In the genomic region with DNA sequence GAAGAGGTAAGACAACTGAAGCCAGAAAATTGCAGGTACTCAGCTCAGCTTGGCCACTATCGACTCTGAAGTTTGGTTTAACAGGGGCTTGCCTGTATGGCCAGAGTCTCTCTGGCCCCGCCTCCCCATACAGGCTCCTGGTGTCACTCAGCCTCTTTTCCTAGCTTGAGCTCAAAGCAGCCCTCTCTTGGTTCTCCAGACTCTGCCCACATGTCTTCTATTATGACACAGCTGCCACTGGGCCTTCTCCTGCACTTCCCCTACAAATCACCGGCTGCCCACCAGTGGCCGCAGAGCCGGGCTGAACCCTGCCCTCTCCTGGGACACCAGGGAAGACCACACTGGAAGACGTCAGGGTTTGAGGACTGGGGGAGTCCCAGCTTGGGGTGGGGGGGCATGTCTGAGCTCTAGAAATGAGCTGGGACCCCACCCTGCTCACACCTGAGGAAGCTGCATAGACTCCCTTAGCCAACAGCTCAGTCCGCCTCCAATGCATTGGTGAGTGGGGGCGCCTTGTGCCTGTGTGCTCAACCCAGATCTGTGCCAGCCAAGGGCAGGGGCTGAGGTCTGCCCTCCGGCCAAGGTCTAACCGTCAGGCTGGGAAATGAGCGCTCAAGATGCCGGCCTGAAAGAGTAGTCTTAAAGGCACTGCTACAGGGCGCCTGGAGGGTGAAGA, we compare ENCODE assay signal across 16 cellular contexts.
DNase-seq lines count a peak whose midpoint lies in the region; ATAC-seq and TF ChIP-seq lines count a peak whose summit lies in the region.
"Had no signal": no experiment of that assay in that cellular context is flagged by ENCODE, and none has a peak within 500 bp of the region (broad histone marks: within the 10 kb centered on the region; RNA-seq: fewer than 3 reads in every experiment).

No MANE protein-coding gene starts in this region.

- H3K9me3 Mint-ChIP-seq in WTC11 = no peaks in the 10 kb centered on the region

- CTCF ChIA-PET in WTC11 (lab: Charles Lee) = interaction anchor here (0.6 to 2.7 kb wide), 22 partner anchors 8 to 602 kb away, joined by 3 to 13 read pairs (median 4); partner anchors contain the start of gene LMO1

- no peaks in the 10 kb centered on the region for H3K36me3 Mint-ChIP-seq in WTC11

- H3K18ac ChIP-seq in mesendoderm (ENCODE audit: low read length) = no peak overlapping the region

- no peak overlapping the region for H3K4me3 Mint-ChIP-seq in WTC11

- no peak overlapping the region for H2BK120ac ChIP-seq in mesendoderm (ENCODE audit: low read depth, low read length)

- no peak for TF ChIP-seq CTCF in WTC11 (IDR thresholded peaks at IDR 0.05)
- no peak for TF ChIP-seq CTCF in upper lobe of right lung (IDR thresholded peaks at IDR 0.05)

- H3K27ac ChIP-seq in mesendoderm (ENCODE audit: low read depth, low read length) = no peak overlapping the region
- no peak overlapping the region for H3K27ac ChIP-seq in upper lobe of right lung

- intact Hi-C loops in upper lobe of right lung (cut with DNase I) = no loop called here

- H3K79me1 ChIP-seq in mesendoderm (ENCODE audit: low read length) = no peaks in the 10 kb centered on the region

- ATAC-seq in WTC11 (peak; percentile 67), upper lobe of right lung (no peak)

- peaks cover 15% of the 10 kb centered on the region for H3K4me1 Mint-ChIP-seq in WTC11

- H3K4ac ChIP-seq in mesendoderm (ENCODE audit: low read depth, low read length) = no peak overlapping the region

- H3K4me1 ChIP-seq in mesendoderm (ENCODE audit: control insufficient read depth, low read depth, low read length) (no peaks in the 10 kb centered on the region), upper lobe of right lung (no peaks in the 10 kb centered on the region), HAP-1 (no peaks in the 10 kb centered on the region)
- H3K4me1 ChIP-seq: Caco-2 had no signal

- no peak overlapping the region for H4K8ac ChIP-seq in mesendoderm (ENCODE audit: low read depth, low read length)

- H3K23ac ChIP-seq in mesendoderm (ENCODE audit: low read length) = no peak overlapping the region

- no peak overlapping the region for H2AK5ac ChIP-seq in mesendoderm (ENCODE audit: low read length)

- no peak overlapping the region for H3K9ac ChIP-seq in mesendoderm (ENCODE audit: low read length)

- H3K56ac ChIP-seq in mesendoderm (ENCODE audit: low read length) = no peak overlapping the region

- WGBS in mesendoderm (ENCODE audit: extremely low coverage, insufficient coverage, low lambda C conversion rate) = no CpG with 5 or more reads among the region's 13 CpGs

- POLR2A ChIA-PET in WTC11 (lab: Charles Lee) = no interaction called here

- H3K4me2 ChIP-seq in mesendoderm (ENCODE audit: low read length) = no peak overlapping the region

- no peak overlapping the region for H2BK15ac ChIP-seq in mesendoderm (replicated peaks; ENCODE audit: low read depth)

- H3K4me3 ChIP-seq in mesendoderm (ENCODE audit: low read length) = no peak overlapping the region
- H3K4me3 ChIP-seq in upper lobe of right lung = no peak overlapping the region
- H3K4me3 ChIP-seq in HAP-1 = no peak overlapping the region

- DNase-seq in activated effector memory CD4-positive, alpha-beta T cell treated with anti-CD3 and anti-CD28 coated beads, Interleukin-2, amount 50 U/mL, for 16 hours = peak; percentile 41
- no peak for DNase-seq in activated effector memory CD4-positive, alpha-beta T cell treated with Interleukin-2 at 50 U/mL for 16 hours
- DNase-seq in WTC11 (ENCODE audit: low spot score) (no peak), mesendoderm (peak; percentile 40), upper lobe of right lung (peak; percentile 50), HAP-1 (ENCODE audit: low spot score in 2 of 2) (no peak), SHP77 treated with DMSO at 0.1 percent for 48 hours (lab: John Stamatoyannopoulos, UW) (no peak)
- no peak for DNase-seq in activated naive CD4-positive, alpha-beta T cell treated with anti-CD3 and anti-CD28 coated beads, Interleukin-2, amount 50 U/mL, for 16 hours
- DNase-seq: Caco-2, GOT3, IMR-90, Kasumi-1, NCI-H1105 treated with DMSO at 0.1 percent for 48 hours, NCI-H187, NCI-H510A, SIG-M5 had no signal

- no peaks in the 10 kb centered on the region for H3K79me2 ChIP-seq in mesendoderm (ENCODE audit: control insufficient read depth, insufficient read depth, low read length)

- no peaks in the 10 kb centered on the region for H3K27me3 ChIP-seq in mesendoderm (ENCODE audit: insufficient read depth, low read length, poor library complexity)
- no peaks in the 10 kb centered on the region for H3K27me3 ChIP-seq in upper lobe of right lung
- H3K27me3 ChIP-seq in HAP-1 (ENCODE audit: low read depth) = no peaks in the 10 kb centered on the region; the same call in 1 of the 2 replicates

- H3K36me3 ChIP-seq in mesendoderm (ENCODE audit: control insufficient read depth, insufficient read depth, low read length) = no peaks in the 10 kb centered on the region
- no peaks in the 10 kb centered on the region for H3K36me3 ChIP-seq in upper lobe of right lung
- no peaks in the 10 kb centered on the region for H3K36me3 ChIP-seq in HAP-1 (replicated peaks)

- H3K9me3 ChIP-seq in upper lobe of right lung (no peaks in the 10 kb centered on the region), HAP-1 (no peaks in the 10 kb centered on the region)
- H3K9me3 ChIP-seq: Caco-2 had no signal

- in situ Hi-C loops in HAP-1 (cut with MboI; ENCODE audit: low sequenced_read_pairs) = no loop called here

- H4K5ac ChIP-seq in mesendoderm (ENCODE audit: low read length) = no peak overlapping the region

- no peaks in the 10 kb centered on the region for H3K27me3 Mint-ChIP-seq in WTC11 (ENCODE audit: low read depth)

- no peak overlapping the region for H3K27ac Mint-ChIP-seq in WTC11

- no peak overlapping the region for H2BK5ac ChIP-seq in mesendoderm (ENCODE audit: low read length)

TF ChIP-seq in WTC11, 78 proteins besides CTCF, POLR2A, EP300 and RAD21 (continues in another document):
- TF ChIP-seq, protein P1, sequence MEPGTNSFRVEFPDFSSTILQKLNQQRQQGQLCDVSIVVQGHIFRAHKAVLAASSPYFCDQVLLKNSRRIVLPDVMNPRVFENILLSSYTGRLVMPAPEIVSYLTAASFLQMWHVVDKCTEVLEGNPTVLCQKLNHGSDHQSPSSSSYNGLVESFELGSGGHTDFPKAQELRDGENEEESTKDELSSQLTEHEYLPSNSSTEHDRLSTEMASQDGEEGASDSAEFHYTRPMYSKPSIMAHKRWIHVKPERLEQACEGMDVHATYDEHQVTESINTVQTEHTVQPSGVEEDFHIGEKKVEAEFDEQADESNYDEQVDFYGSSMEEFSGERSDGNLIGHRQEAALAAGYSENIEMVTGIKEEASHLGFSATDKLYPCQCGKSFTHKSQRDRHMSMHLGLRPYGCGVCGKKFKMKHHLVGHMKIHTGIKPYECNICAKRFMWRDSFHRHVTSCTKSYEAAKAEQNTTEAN (CRISPR knock-in tag; IDR thresholded peaks at IDR 0.05) = no peak
- TF ChIP-seq ZNF416 (CRISPR knock-in tag; IDR thresholded peaks at IDR 0.05) (no peak), ZMAT4 (CRISPR knock-in tag; IDR thresholded peaks at IDR 0.05) (no peak), ATF6 (CRISPR knock-in tag; IDR thresholded peaks at IDR 0.05) (no peak), ZNF281 (CRISPR knock-in tag; IDR thresholded peaks at IDR 0.05) (no peak)

Comparison
In these comparisons a context has a peak if more than half of its experiments do, and no peak if none do; other contexts are left out.
1. DNase-seq: peak in activated effector memory CD4-positive, alpha-beta T cell treated with anti-CD3 and anti-CD28 coated beads, Interleukin-2, amount 50 U/mL, for 16 hours (single experiment), mesendoderm (single experiment) and upper lobe of right lung (single experiment); none in activated effector memory CD4-positive, alpha-beta T cell treated with Interleukin-2 at 50 U/mL for 16 hours (single experiment), WTC11 (single experiment), HAP-1 (0 of 2), activated naive CD4-positive, alpha-beta T cell treated with anti-CD3 and anti-CD28 coated beads, Interleukin-2, amount 50 U/mL, for 16 hours (single experiment) and SHP77 treated with DMSO at 0.1 percent for 48 hours (single experiment).